In genomic region chr16:967077-967541, GRCh38 we compare ENCODE assay signal across 24 cellular contexts. TPM values are rescaled to one million over a fixed set of nuclear protein-coding genes. Genes with fewer than 3 reads are reported as not detected.
"Had no signal": no experiment of that assay in that cellular context is flagged by ENCODE, and none has a peak within 500 bp of the region (broad histone marks: within the 10 kb centered on the region; RNA-seq: fewer than 3 reads in every experiment).

No MANE protein-coding gene starts in this region.

- H3K27me3 Mint-ChIP-seq: central memory CD8-positive, alpha-beta T cell had no signal

- H3K36me3 ChIP-seq: gastrocnemius medialis had no signal

- H3K4me3 Mint-ChIP-seq: activated CD4-positive, alpha-beta T cell treated with anti-CD3 and anti-CD28 coated beads, Interleukin-2, amount 10 ng/mL, durations not matched to agents 24 days and 14 days; activated CD8-positive, alpha-beta memory T cell treated with anti-CD3 and anti-CD28 coated beads, Interleukin-2, amount 10 ng/mL, durations not matched to agents 7 days and 5 days; activated CD8-positive, alpha-beta T cell treated with anti-CD3 and anti-CD28 coated beads, Interleukin-2, amount 10 ng/mL, durations not matched to agents 7 days and 5 days; central memory CD8-positive, alpha-beta T cell; mesothelial cell of epicardium had no signal

- DNase-seq: activated CD4-positive, alpha-beta T cell treated with anti-CD3 and anti-CD28 coated beads, Interleukin-2, amount 10 ng/mL, durations not matched to agents 24 days and 14 days; activated CD4-positive, CD25-positive, alpha-beta regulatory T cell treated with anti-CD3 and anti-CD28 coated beads, Interleukin-2, amount 50 U/mL, for 72 hours; activated CD8-positive, alpha-beta memory T cell treated with anti-CD3 and anti-CD28 coated beads, Interleukin-2, amount 10 ng/mL, durations not matched to agents 7 days and 5 days; activated CD8-positive, alpha-beta T cell treated with anti-CD3 and anti-CD28 coated beads, Interleukin-2, amount 10 ng/mL, durations not matched to agents 7 days and 5 days; activated naive CD4-positive, alpha-beta T cell; activated T-cell treated with anti-CD3 and anti-CD28 coated beads, Interleukin-2, amount 50 U/mL, for 48 hours; anterior cingulate cortex; effector memory CD4-positive, alpha-beta T cell; erythroblast; gastrocnemius medialis; glutamatergic neuron; left cardiac atrium; naive thymus-derived CD4-positive, alpha-beta T cell; occipital lobe; right cardiac atrium; stimulated activated CD4-positive, alpha-beta T cell treated with anti-CD3 and anti-CD28 coated beads, Interleukin-12 subunit alpha, Interleukin-12 subunit beta, amount 100 ng/mL, for 4 hours; stimulated activated CD4-positive, alpha-beta T cell treated with anti-CD3 and anti-CD28 coated beads, Interleukin-4, amount 100 ng/mL, for 1 hour; stimulated activated naive CD8-positive, alpha-beta T cell treated with anti-CD3 and anti-CD28 coated beads, Interleukin-15, Interleukin-2, amounts not matched to agents 100 U/mL and 50 U/mL, for 24 hours; T-helper 2 cell had no signal

- H3K9me3 Mint-ChIP-seq: central memory CD8-positive, alpha-beta T cell had no signal

- H3K4me3 ChIP-seq: dorsolateral prefrontal cortex, gastrocnemius medialis, upper lobe of left lung had no signal

- H3K27ac ChIP-seq: gastrocnemius medialis, upper lobe of left lung had no signal

- ATAC-seq: activated CD8-positive, alpha-beta memory T cell treated with anti-CD3 and anti-CD28 coated beads, Interleukin-2, amount 10 ng/mL, durations not matched to agents 7 days and 5 days; activated CD8-positive, alpha-beta T cell treated with anti-CD3 and anti-CD28 coated beads, Interleukin-2, amount 10 ng/mL, durations not matched to agents 7 days and 5 days; activated naive CD4-positive, alpha-beta T cell treated with anti-CD3 and anti-CD28 coated beads, Interleukin-2, amount 50 U/mL, for 72 hours; gastrocnemius medialis; left cardiac atrium; naive thymus-derived CD4-positive, alpha-beta T cell; right cardiac atrium; stimulated activated naive CD8-positive, alpha-beta T cell treated with anti-CD3 and anti-CD28 coated beads, Interleukin-15, Interleukin-2, amounts not matched to agents 100 U/mL and 50 U/mL, for 24 hours had no signal

- H3K27me3 ChIP-seq: dorsolateral prefrontal cortex, gastrocnemius medialis, upper lobe of left lung had no signal

- H3K27ac Mint-ChIP-seq: activated CD4-positive, alpha-beta T cell treated with anti-CD3 and anti-CD28 coated beads, Interleukin-2, amount 10 ng/mL, durations not matched to agents 24 days and 14 days; activated CD8-positive, alpha-beta memory T cell treated with anti-CD3 and anti-CD28 coated beads, Interleukin-2, amount 10 ng/mL, durations not matched to agents 7 days and 5 days; activated CD8-positive, alpha-beta T cell treated with anti-CD3 and anti-CD28 coated beads, Interleukin-2, amount 10 ng/mL, durations not matched to agents 7 days and 5 days; mesothelial cell of epicardium had no signal

- H3K9me3 ChIP-seq: gastrocnemius medialis, upper lobe of left lung had no signal

RNA-seq across cellular contexts. Expression of gene SOX8, which starts 14.5 kb away (rescaled TPM):
- total RNA-seq: activated CD8-positive, alpha-beta T cell treated with anti-CD3 and anti-CD28 coated beads, Interleukin-2, amount 10 ng/mL, durations not matched to agents 7 days and 5 days had no signal
